ENCODE assay signal across 1 cellular context in genomic region chr11:34915136-34916013, GRCh38.
A peak's percentile ranks its signal among the peaks of the same experiment; 100 is the strongest.
TF ChIP-seq lines count a peak whose summit lies in the region.

No MANE protein-coding gene starts in this region.

TF ChIP-seq in K562, 482 proteins besides CTCF, POLR2A, EP300 and RAD21 (continues in another document):
- TF ChIP-seq MYNN (IDR thresholded peaks at IDR 0.05): no peak
- TF ChIP-seq MYNN (CRISPR knock-in tag; IDR thresholded peaks at IDR 0.05): no peak
- no peak for TF ChIP-seq U2AF2 (optimal IDR thresholded peaks at IDR 0.05; ENCODE audit: low read depth, low read length)
- peak; percentile 21 for TF ChIP-seq KDM5B (IDR thresholded peaks at IDR 0.05; ENCODE audit: insufficient replicate concordance, low read depth, low read length)
- 0 out of 4 replicates have a peak, but pooled peaks of 1 of the 2 experiments have one; percentile 10 for TF ChIP-seq FOXA3 (CRISPR knock-in tag; conservative IDR thresholded peaks at IDR 0.05 in 1 of 2, IDR thresholded peaks at IDR 0.05 in 1 of 2)
- 0 out of 2 replicates have a peak, but pooled peaks have one; percentile 8 for TF ChIP-seq NKRF (IDR thresholded peaks at IDR 0.05; ENCODE audit: borderline replicate concordance)
- TF ChIP-seq MTA1 (IDR thresholded peaks at IDR 0.05; ENCODE audit: borderline replicate concordance): no peak
- no peak for TF ChIP-seq NONO (IDR thresholded peaks at IDR 0.05; ENCODE audit: low read depth in 2 of 2, low read length in 1 of 2)
- no peak for TF ChIP-seq KAT8 (IDR thresholded peaks at IDR 0.05; ENCODE audit: low read depth)
- peak; percentile 20; the same call in 1 of the 2 replicates for TF ChIP-seq ZBTB40 (IDR thresholded peaks at IDR 0.05)
- no peak for TF ChIP-seq ZBTB40 (CRISPR knock-in tag; IDR thresholded peaks at IDR 0.05)
- no peak for TF ChIP-seq TEAD2 (tag; IDR thresholded peaks at IDR 0.05)
- no peak for TF ChIP-seq RUNX1 (IDR thresholded peaks at IDR 0.05; ENCODE audit: low read depth)
- no peak for TF ChIP-seq ZNF398 (CRISPR knock-in tag; IDR thresholded peaks at IDR 0.05)
- no peak for TF ChIP-seq MCM7 (IDR thresholded peaks at IDR 0.05)
- peak; percentile 40; the same call in 1 of the 2 replicates for TF ChIP-seq MAFG (tag; conservative IDR thresholded peaks at IDR 0.05)
- 0 out of 2 replicates have a peak, but pooled peaks have one; percentile 88 for TF ChIP-seq STAT6 (CRISPR knock-in tag; IDR thresholded peaks at IDR 0.05)
- no peak for TF ChIP-seq HDAC8 (tag; IDR thresholded peaks at IDR 0.05)
- peak; percentile 55 for TF ChIP-seq TAF9B (IDR thresholded peaks at IDR 0.05; ENCODE audit: partially characterized antibody)
- 0 out of 4 replicates have a peak, but pooled peaks of 1 of the 2 experiments have one; percentile 16 for TF ChIP-seq SIN3A (IDR thresholded peaks at IDR 0.05; ENCODE audit: borderline replicate concordance in 2 of 2, control insufficient read depth in 1 of 2, low read depth in 2 of 2, low read length in 2 of 2)
- TF ChIP-seq SLC30A9 (CRISPR knock-in tag; IDR thresholded peaks at IDR 0.05): no peak
- no peak for TF ChIP-seq JUN (IDR thresholded peaks at IDR 0.05; ENCODE audit: borderline replicate concordance, low read depth, low read length)
- no peak for TF ChIP-seq JUN (CRISPR knock-in tag; IDR thresholded peaks at IDR 0.05; ENCODE audit: borderline replicate concordance)
- no peak for TF ChIP-seq ATF1 (CRISPR knock-in tag; IDR thresholded peaks at IDR 0.05)
- TF ChIP-seq ATF1 (tag; IDR thresholded peaks at IDR 0.05): no peak
- no peak for TF ChIP-seq ILK (tag; IDR thresholded peaks at IDR 0.05; ENCODE audit: borderline replicate concordance, low read depth)
- no peak for TF ChIP-seq KDM2B (CRISPR knock-in tag; IDR thresholded peaks at IDR 0.05)
- peak; percentile 17; the same call in 1 of the 2 replicates for TF ChIP-seq SMARCA4 (IDR thresholded peaks at IDR 0.05)
- no peak for TF ChIP-seq MTF1 (CRISPR knock-in tag; IDR thresholded peaks at IDR 0.05; ENCODE audit: borderline replicate concordance)
- no peak for TF ChIP-seq BMI1 (IDR thresholded peaks at IDR 0.05; ENCODE audit: low read length)
- no peak for TF ChIP-seq HNRNPLL (IDR thresholded peaks at IDR 0.05; ENCODE audit: low read depth, low read length, poor library complexity, severe bottlenecking)
- no peak for TF ChIP-seq RB1 (IDR thresholded peaks at IDR 0.05; ENCODE audit: low read depth)
- no peak for TF ChIP-seq PTRF (tag; IDR thresholded peaks at IDR 0.05)
- TF ChIP-seq CREB5 (CRISPR knock-in tag; IDR thresholded peaks at IDR 0.05): no peak
- TF ChIP-seq CHAMP1 (IDR thresholded peaks at IDR 0.05): no peak
- peak; percentile 43; the same call in 1 of the 2 replicates for TF ChIP-seq C11orf30 (IDR thresholded peaks at IDR 0.05; ENCODE audit: low read depth)
- no peak for TF ChIP-seq FOXA1 (IDR thresholded peaks at IDR 0.05; ENCODE audit: borderline replicate concordance)
- no peak for TF ChIP-seq ETV1 (tag; conservative IDR thresholded peaks at IDR 0.05; ENCODE audit: low read depth)
- 0 out of 2 replicates have a peak, but pooled peaks have one; percentile 72 for TF ChIP-seq SRSF3 (IDR thresholded peaks at IDR 0.05; ENCODE audit: insufficient read depth, low read length)
- no peak for TF ChIP-seq RCOR1 (IDR thresholded peaks at IDR 0.05; ENCODE audit: borderline replicate concordance in 1 of 2, low read depth in 2 of 2, low read length in 2 of 2)
- TF ChIP-seq E4F1 (CRISPR knock-in tag; IDR thresholded peaks at IDR 0.05; ENCODE audit: borderline replicate concordance): no peak
